29 cellular contexts compared by ENCODE assay signal in genomic region chr3:19769694-19770093, GRCh38.
DNase-seq lines count a peak whose midpoint lies in the region; ATAC-seq and TF ChIP-seq lines count a peak whose summit lies in the region.
"Had no signal": no experiment of that assay in that cellular context is flagged by ENCODE, and none has a peak within 500 bp of the region (broad histone marks: within the 10 kb centered on the region; RNA-seq: fewer than 3 reads in every experiment).

No MANE protein-coding gene starts in this region.

- no peak for DNase-seq in activated CD4-positive, alpha-beta T cell treated with anti-CD3 and anti-CD28 coated beads, Interleukin-2, amount 10 ng/mL, durations not matched to agents 24 days and 14 days
- no peak for DNase-seq in type B pancreatic cell (ENCODE audit: extremely low spot score, unreplicated experiment)
- DNase-seq in effector CD8-positive, alpha-beta T cell (lab: John Stamatoyannopoulos, UW): no peak
- DNase-seq in NCI-H2107 (lab: John Stamatoyannopoulos, UW): no peak
- DNase-seq: activated CD4-positive, alpha-beta T cell treated with anti-CD3 and anti-CD28 coated beads for 4 hours; amniotic stem cell; CD8-positive, alpha-beta memory T cell; dermis blood vessel endothelial cell; foreskin fibroblast; H7; NCI-H1436 treated with DMSO at 0.1 percent for 48 hours; NCI-H345; NCI-H748 treated with DMSO at 0.1 percent for 48 hours; psoas muscle; RPMI8226; SJCRH30; stimulated activated CD4-positive, alpha-beta T cell treated with anti-CD3 and anti-CD28 coated beads, Interleukin-12 subunit alpha, Interleukin-12 subunit beta, amount 100 ng/mL, for 4 hours; stimulated activated CD4-positive, alpha-beta T cell treated with anti-CD3 and anti-CD28 coated beads, Interleukin-2, amount 100 ng/mL, for 48 hours; SW 1271; tibial artery had no signal

- no peaks in the 10 kb centered on the region for H3K27me3 Mint-ChIP-seq in activated CD4-positive, alpha-beta T cell treated with anti-CD3 and anti-CD28 coated beads, Interleukin-2, amount 10 ng/mL, durations not matched to agents 24 days and 14 days
- no peaks in the 10 kb centered on the region for H3K27me3 Mint-ChIP-seq in type B pancreatic cell
- H3K27me3 Mint-ChIP-seq: activated naive CD4-positive, alpha-beta T cell treated with anti-CD3 and anti-CD28 coated beads, Interleukin-2, amount 50 U/mL, for 24 hours; CD8-positive, alpha-beta memory T cell; natural killer cell treated with Interleukin-12 subunit alpha and Interleukin-12 subunit beta and Interleukin-15 and Interleukin-18, amount 100 ng/mL, for 72 hours had no signal

- H3K4me1 Mint-ChIP-seq in activated CD4-positive, alpha-beta T cell treated with anti-CD3 and anti-CD28 coated beads, Interleukin-2, amount 10 ng/mL, durations not matched to agents 24 days and 14 days: no peaks in the 10 kb centered on the region
- H3K4me1 Mint-ChIP-seq in type B pancreatic cell (ENCODE audit: unreplicated experiment): no peaks in the 10 kb centered on the region
- H3K4me1 Mint-ChIP-seq: activated naive CD4-positive, alpha-beta T cell treated with anti-CD3 and anti-CD28 coated beads, Interleukin-2, amount 50 U/mL, for 24 hours; brain; CD8-positive, alpha-beta memory T cell had no signal

- H3K4me3 Mint-ChIP-seq in activated CD4-positive, alpha-beta T cell treated with anti-CD3 and anti-CD28 coated beads, Interleukin-2, amount 10 ng/mL, durations not matched to agents 24 days and 14 days: no peak overlapping the region
- H3K4me3 Mint-ChIP-seq in type B pancreatic cell: no peak overlapping the region
- H3K4me3 Mint-ChIP-seq: activated naive CD4-positive, alpha-beta T cell treated with anti-CD3 and anti-CD28 coated beads, Interleukin-2, amount 50 U/mL, for 24 hours; brain; CD8-positive, alpha-beta memory T cell; natural killer cell treated with Interleukin-12 subunit alpha and Interleukin-12 subunit beta and Interleukin-15 and Interleukin-18, amount 100 ng/mL, for 72 hours had no signal

- no peak for TF ChIP-seq CTCF in type B pancreatic cell (conservative IDR thresholded peaks at IDR 0.05)

- ATAC-seq in GM18907 (IDR thresholded peaks at IDR 0.05; ENCODE audit: unreplicated experiment) (peak; percentile 82), HG02852 (IDR thresholded peaks at IDR 0.05; ENCODE audit: unreplicated experiment) (peak; percentile 74), HG03354 (IDR thresholded peaks at IDR 0.05; ENCODE audit: poor library complexity, severe bottlenecking, unreplicated experiment) (peak; percentile 68)
- ATAC-seq: HepG2; left lobe of liver; natural killer cell treated with Interleukin-12 subunit alpha and Interleukin-12 subunit beta and Interleukin-15 and Interleukin-18, amount 100 ng/mL, for 72 hours; psoas muscle; sciatic nerve had no signal

- H3K9me3 Mint-ChIP-seq in activated CD4-positive, alpha-beta T cell treated with anti-CD3 and anti-CD28 coated beads, Interleukin-2, amount 10 ng/mL, durations not matched to agents 24 days and 14 days: no peaks in the 10 kb centered on the region
- H3K9me3 Mint-ChIP-seq in type B pancreatic cell: no peaks in the 10 kb centered on the region
- H3K9me3 Mint-ChIP-seq: activated naive CD4-positive, alpha-beta T cell treated with anti-CD3 and anti-CD28 coated beads, Interleukin-2, amount 50 U/mL, for 24 hours; brain; CD8-positive, alpha-beta memory T cell; natural killer cell treated with Interleukin-12 subunit alpha and Interleukin-12 subunit beta and Interleukin-15 and Interleukin-18, amount 100 ng/mL, for 72 hours had no signal

- intact Hi-C loops in activated CD4-positive, alpha-beta T cell treated with anti-CD3 and anti-CD28 coated beads, Interleukin-2, amount 10 ng/mL, durations not matched to agents 24 days and 14 days (cut with micrococcal nuclease): no loop called here

- H3K36me3 Mint-ChIP-seq in activated CD4-positive, alpha-beta T cell treated with anti-CD3 and anti-CD28 coated beads, Interleukin-2, amount 10 ng/mL, durations not matched to agents 24 days and 14 days (ENCODE audit: low read depth): no peaks in the 10 kb centered on the region
- no peaks in the 10 kb centered on the region for H3K36me3 Mint-ChIP-seq in type B pancreatic cell
- H3K36me3 Mint-ChIP-seq: activated naive CD4-positive, alpha-beta T cell treated with anti-CD3 and anti-CD28 coated beads, Interleukin-2, amount 50 U/mL, for 24 hours; brain; CD8-positive, alpha-beta memory T cell; natural killer cell treated with Interleukin-12 subunit alpha and Interleukin-12 subunit beta and Interleukin-15 and Interleukin-18, amount 100 ng/mL, for 72 hours had no signal

- H3K27ac Mint-ChIP-seq in activated CD4-positive, alpha-beta T cell treated with anti-CD3 and anti-CD28 coated beads, Interleukin-2, amount 10 ng/mL, durations not matched to agents 24 days and 14 days: no peak overlapping the region
- no peak overlapping the region for H3K27ac Mint-ChIP-seq in type B pancreatic cell
- H3K27ac Mint-ChIP-seq: activated naive CD4-positive, alpha-beta T cell treated with anti-CD3 and anti-CD28 coated beads, Interleukin-2, amount 50 U/mL, for 24 hours; brain; CD8-positive, alpha-beta memory T cell; natural killer cell treated with Interleukin-12 subunit alpha and Interleukin-12 subunit beta and Interleukin-15 and Interleukin-18, amount 100 ng/mL, for 72 hours had no signal
